9 cellular contexts compared by ENCODE assay signal in genomic region chr14:68703093-68703492, GRCh38.
A peak's percentile ranks its signal among the peaks of the same experiment; 100 is the strongest.
DNase-seq lines count a peak whose midpoint lies in the region; ATAC-seq, FAIRE-seq and TF ChIP-seq lines count a peak whose summit lies in the region.
"Had no signal": no experiment of that assay in that cellular context is flagged by ENCODE, and none has a peak within 500 bp of the region (broad histone marks: within the 10 kb centered on the region; RNA-seq: fewer than 3 reads in every experiment).

No MANE protein-coding gene starts in this region.

- peak overlapping the region; percentile 62 for H2BK120ac ChIP-seq in neuronal stem cell (ENCODE audit: low read depth, low read length)

- WGBS in neuronal stem cell (ENCODE audit: extremely low coverage in 2 of 2, insufficient read length in 2 of 2, insufficient replicate concordance in 1 of 2), 2 donors: no CpG with 5 or more reads among the region's 10 CpGs
- WGBS in esophagus muscularis mucosa: 80% methylated on average over 10 of the region's 10 CpGs

- H3K4ac ChIP-seq in neuronal stem cell (ENCODE audit: low read length): no peak overlapping the region

- ATAC-seq in HG03175 (IDR thresholded peaks at IDR 0.05; ENCODE audit: unreplicated experiment): no peak

- no peak overlapping the region for H4K8ac ChIP-seq in neuronal stem cell (ENCODE audit: low read depth, low read length)

- TF ChIP-seq EP300 in esophagus muscularis mucosa (IDR thresholded peaks at IDR 0.05): no peak

- no peak overlapping the region for H2AFZ ChIP-seq in neuronal stem cell (ENCODE audit: low read length)

- H2BK15ac ChIP-seq in neuronal stem cell (ENCODE audit: low read length): peak overlapping the region; percentile 76

- H3K23ac ChIP-seq in neuronal stem cell (ENCODE audit: low read depth, low read length, poor library complexity): no peak overlapping the region

- TF ChIP-seq POLR2A in esophagus muscularis mucosa (IDR thresholded peaks at IDR 0.05; ENCODE audit: low read depth): no peak

- H2BK12ac ChIP-seq in neuronal stem cell (ENCODE audit: low read length): no peak overlapping the region

- H3K9ac ChIP-seq in neuronal stem cell (ENCODE audit: low read depth, low read length, poor library complexity): no peak overlapping the region

- no peak overlapping the region for H3K4me2 ChIP-seq in neuronal stem cell (ENCODE audit: insufficient read depth, low read length, poor library complexity, severe bottlenecking)

- H3K18ac ChIP-seq in neuronal stem cell (ENCODE audit: low read length): peak overlapping the region; percentile 70

- H3K79me1 ChIP-seq in neuronal stem cell (ENCODE audit: low read depth, low read length): no peaks in the 10 kb centered on the region

- no peak overlapping the region for H3K27ac ChIP-seq in neuronal stem cell (replicated peaks; ENCODE audit: low read length)
- no peak overlapping the region for H3K27ac ChIP-seq in esophagus muscularis mucosa (replicated peaks in 1 of 4)
- H3K27ac ChIP-seq: uterus had no signal

- peak overlapping the region; percentile 79 for H2AK5ac ChIP-seq in neuronal stem cell (ENCODE audit: low read depth, low read length)

- DNase-seq in Daoy (ENCODE audit: low read depth) (peak; percentile 85), LoVo (ENCODE audit: low spot score) (peak; percentile 34), bronchial epithelial cell (ENCODE audit: low read depth) (peak; percentile 92), neuronal stem cell (ENCODE audit: low spot score) (no peak), NOMO-1 (lab: John Stamatoyannopoulos, UW; ENCODE audit: unreplicated experiment in 2 of 2) (no peak), esophagus muscularis mucosa (ENCODE audit: extremely low spot score) (no peak)
- DNase-seq: activated CD4-positive, CD25-positive, alpha-beta regulatory T cell had no signal

- no peaks in the 10 kb centered on the region for H3K27me3 ChIP-seq in bronchial epithelial cell (ENCODE audit: control insufficient read depth, insufficient read depth, low read length)
- H3K27me3 ChIP-seq in neuronal stem cell (ENCODE audit: control insufficient read depth in 3 of 3, insufficient read depth in 3 of 3, low read depth in 1 of 3, low read length in 3 of 3): no peaks in the 10 kb centered on the region
- no peaks in the 10 kb centered on the region for H3K27me3 ChIP-seq in esophagus muscularis mucosa
- H3K27me3 ChIP-seq: uterus had no signal

- H3K9me3 ChIP-seq in neuronal stem cell (replicated peaks in 1 of 2; ENCODE audit: control insufficient read depth in 2 of 2, insufficient read depth in 1 of 2, low read depth in 1 of 2, low read length in 2 of 2): peaks cover 5 to 9% of the 10 kb centered on the region in 2 donors
- no peaks in the 10 kb centered on the region for H3K9me3 ChIP-seq in esophagus muscularis mucosa
- H3K9me3 ChIP-seq: uterus had no signal

- H2BK5ac ChIP-seq in neuronal stem cell (ENCODE audit: low read length): no peak overlapping the region

- TF ChIP-seq CTCF in bronchial epithelial cell (IDR thresholded peaks at IDR 0.05; ENCODE audit: insufficient read depth, low read length, severe bottlenecking): no peak
- TF ChIP-seq CTCF in esophagus muscularis mucosa (IDR thresholded peaks at IDR 0.05): no peak

- H3K36me3 ChIP-seq in bronchial epithelial cell (ENCODE audit: control insufficient read depth, insufficient read depth, low read length) (no peaks in the 10 kb centered on the region), neuronal stem cell (replicated peaks in 1 of 2; ENCODE audit: control insufficient read depth in 2 of 2, insufficient read depth in 2 of 2, low read length in 2 of 2) (no peaks in the 10 kb centered on the region), esophagus muscularis mucosa (no peaks in the 10 kb centered on the region)
- H3K36me3 ChIP-seq: uterus had no signal

- intact Hi-C loops in esophagus muscularis mucosa (cut with DNase I): no loop called here

- H3K4me1 ChIP-seq in neuronal stem cell (ENCODE audit: control insufficient read depth in 2 of 2, insufficient read depth in 1 of 2, low read depth in 1 of 2, low read length in 2 of 2): peaks cover 0 to 3% of the 10 kb centered on the region in 2 donors
- H3K4me1 ChIP-seq in esophagus muscularis mucosa: peaks cover 6 to 34% (median 31%) of the 10 kb centered on the region in 4 donors

- no peak overlapping the region for H3K4me3 ChIP-seq in bronchial epithelial cell (ENCODE audit: low read depth, low read length)
- no peak overlapping the region for H3K4me3 ChIP-seq in neuronal stem cell (ENCODE audit: low read length in 2 of 2)
- H3K4me3 ChIP-seq in esophagus muscularis mucosa: no peak overlapping the region
- H3K4me3 ChIP-seq: uterus had no signal

- H4K91ac ChIP-seq in neuronal stem cell (ENCODE audit: low read depth, low read length, poor library complexity): no peak overlapping the region

- FAIRE-seq in bronchial epithelial cell (lab: Jason Lieb, UNC): no peak

- H3K14ac ChIP-seq in neuronal stem cell (ENCODE audit: low read length): no peak overlapping the region

Comparison
In these comparisons a context has a peak if more than half of its experiments do, and no peak if none do; other contexts are left out.
1. DNase-seq: peak in Daoy (single experiment), LoVo (single experiment) and bronchial epithelial cell (single experiment); none in neuronal stem cell (single experiment), NOMO-1 (0 of 2) and esophagus muscularis mucosa (single experiment).